In genomic region chr12:53180270-53180930, GRCh38 we compare ENCODE assay signal across 8 cellular contexts.
DNase-seq lines count a peak whose midpoint lies in the region; ATAC-seq lines count a peak whose summit lies in the region.

TSS of gene CSAD (minus strand) at chr12:53180925. CDS start at chr12:53173470, 7,455 bp downstream.
TSS of gene ZNF740 (plus strand) at chr12:53180722. CDS start at chr12:53181984, 1,262 bp downstream.

- DNase-seq in AG08396 (ENCODE audit: low spot score) (peak; percentile 99), NCI-H345 treated with DMSO at 0.1 percent for 48 hours (lab: John Stamatoyannopoulos, UW; ENCODE audit: unreplicated experiment) (peak; percentile 91), caudate nucleus (lab: John Stamatoyannopoulos, UW) (peak; percentile 64 to 99 (median 97)), iris pigment epithelial cell (ENCODE audit: low read depth) (peak; percentile 98)
- DNase-seq in activated CD4-positive, CD25-positive, alpha-beta regulatory T cell (lab: John Stamatoyannopoulos, UW) = peak; percentile 92 to 97 (median 96)
- DNase-seq in stimulated activated CD4-positive, alpha-beta T cell treated with anti-CD3 and anti-CD28 coated beads, Interleukin-12 subunit alpha, Interleukin-12 subunit beta, amount 100 ng/mL, for 24 hours (ENCODE audit: low read depth in 2 of 2) = peak; percentile 95 to 96

- H3K27ac ChIP-seq in caudate nucleus (ENCODE audit: low read depth, low read length) = peak within 1 kb of the TSS; percentile 95

- ATAC-seq in GM19025 (IDR thresholded peaks at IDR 0.05; ENCODE audit: low read depth, unreplicated experiment) (peak; percentile 93), HG03280 (IDR thresholded peaks at IDR 0.05; ENCODE audit: unreplicated experiment) (peak; percentile 97)

Comparison
In these comparisons a context has a peak if more than half of its experiments do, and no peak if none do; other contexts are left out.
1. Peak in every context shown above with its lines: DNase-seq, ATAC-seq and H3K27ac ChIP-seq.